In the genomic region with DNA sequence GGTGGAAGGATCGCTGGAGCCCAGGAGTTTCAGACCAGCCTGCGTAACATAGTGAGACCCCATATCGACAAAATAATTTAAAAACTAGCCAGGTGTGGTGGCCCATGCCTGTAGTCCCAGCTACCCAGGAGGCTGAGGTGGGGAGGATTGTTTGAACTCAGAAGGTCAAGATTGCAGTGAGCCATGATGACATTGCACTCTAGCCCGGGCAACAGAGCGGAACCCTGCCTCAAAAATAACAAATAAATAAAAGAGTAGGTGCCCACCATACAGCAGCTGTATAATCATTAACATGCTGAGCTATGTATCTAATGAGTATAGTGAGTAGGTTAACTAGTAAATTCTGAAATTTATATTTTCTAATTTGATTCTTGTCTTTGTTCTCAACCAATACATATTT, we compare ENCODE assay signal across 15 cellular contexts. TPM values are rescaled to one million over a fixed set of nuclear protein-coding genes. Genes with fewer than 3 reads are reported as not detected.
DNase-seq lines count a peak whose midpoint lies in the region; ATAC-seq and TF ChIP-seq lines count a peak whose summit lies in the region.
"Had no signal": no experiment of that assay in that cellular context is flagged by ENCODE, and none has a peak within 500 bp of the region (broad histone marks: within the 10 kb centered on the region; RNA-seq: fewer than 3 reads in every experiment).

No MANE protein-coding gene starts in this region.

- H3K18ac ChIP-seq in mesenchymal stem cell (ENCODE audit: low read depth in 1 of 2, low read length in 2 of 2) = no peak overlapping the region

- H3K27me3 ChIP-seq in brain microvascular endothelial cell (replicated peaks) = no peaks in the 10 kb centered on the region
- H3K27me3 ChIP-seq in mesenchymal stem cell (ENCODE audit: control insufficient read depth in 1 of 2, insufficient read depth in 1 of 2, low read length in 2 of 2) = peaks cover 0 to 4% of the 10 kb centered on the region in 2 experiments
- H3K27me3 ChIP-seq: BLaER1 had no signal

- H2BK5ac ChIP-seq in mesenchymal stem cell (ENCODE audit: low read depth, low read length, poor library complexity, severe bottlenecking) = no peak overlapping the region

- H3K4me3 ChIP-seq in brain microvascular endothelial cell (ENCODE audit: low read depth, low read length) (no peak overlapping the region), mesenchymal stem cell (ENCODE audit: insufficient read depth in 1 of 2, low read depth in 1 of 2, low read length in 2 of 2) (no peak overlapping the region)
- H3K4me3 ChIP-seq: BLaER1 had no signal

- ATAC-seq in GM21447 (IDR thresholded peaks at IDR 0.05; ENCODE audit: unreplicated experiment) = no peak
- no peak for ATAC-seq in HG03159 (IDR thresholded peaks at IDR 0.05; ENCODE audit: unreplicated experiment)

- TF ChIP-seq CTCF in HFFc6 (IDR thresholded peaks at IDR 0.05) (no peak), brain microvascular endothelial cell (IDR thresholded peaks at IDR 0.05; ENCODE audit: low read depth, low read length, missing control alignments) (no peak)

- 0 out of 2 replicates have a peak, but pooled peaks cover 9% of the 10 kb centered on the region for H3K36me3 Mint-ChIP-seq in HFFc6 (ENCODE audit: low read depth)

- H3K4me3 Mint-ChIP-seq in HFFc6 = no peak overlapping the region
- H3K4me3 Mint-ChIP-seq: CD4-positive, alpha-beta T cell had no signal

- H2BK120ac ChIP-seq in mesenchymal stem cell (ENCODE audit: low read depth, low read length) = no peak overlapping the region

- H3K4me1 Mint-ChIP-seq in HFFc6 (ENCODE audit: low read depth) = peaks cover 17% of the 10 kb centered on the region

- peaks cover 8% of the 10 kb centered on the region for H3K4me1 ChIP-seq in mesenchymal stem cell (ENCODE audit: control insufficient read depth, insufficient read depth, low read depth, low read length)

- H2AFZ ChIP-seq in mesenchymal stem cell (ENCODE audit: low read depth, low read length) = no peak overlapping the region

- 100% methylated on average over 3 of the region's 5 CpGs for WGBS in mesenchymal stem cell

- H2BK15ac ChIP-seq in mesenchymal stem cell (ENCODE audit: low read depth, poor library complexity, severe bottlenecking) = no peak overlapping the region

- no peak overlapping the region for H2AK5ac ChIP-seq in mesenchymal stem cell (ENCODE audit: low read length, severe bottlenecking)

- H3K36me3 ChIP-seq in brain microvascular endothelial cell (replicated peaks) = peaks cover 8% of the 10 kb centered on the region
- peaks cover 11 to 25% of the 10 kb centered on the region in 2 experiments for H3K36me3 ChIP-seq in mesenchymal stem cell (ENCODE audit: control insufficient read depth in 1 of 2, insufficient read depth in 2 of 2, low read depth in 1 of 2, low read length in 2 of 2)

- H3K27ac Mint-ChIP-seq in HFFc6 = peak overlapping the region; percentile 31; the same call in 1 of the 2 replicates
- H3K27ac Mint-ChIP-seq: CD4-positive, alpha-beta T cell had no signal

- in situ Hi-C loops in brain microvascular endothelial cell (cut with HindIII; ENCODE audit: low pct_ligation_motif_present, low sequenced_read_pairs) = no loop called here

- H4K91ac ChIP-seq in mesenchymal stem cell (ENCODE audit: low read length) = no peak overlapping the region

- H3K27me3 Mint-ChIP-seq in HFFc6 (ENCODE audit: insufficient read depth) = no peaks in the 10 kb centered on the region; the same call in 1 of the 2 replicates
- H3K27me3 Mint-ChIP-seq: CD4-positive, alpha-beta T cell had no signal

- no peak overlapping the region for H3K14ac ChIP-seq in mesenchymal stem cell (ENCODE audit: low read length in 2 of 2)

- peak overlapping the region; percentile 41 for H3K9ac ChIP-seq in mesenchymal stem cell (ENCODE audit: low read length)
- H3K9ac ChIP-seq: BLaER1 had no signal

- H3K9me3 ChIP-seq in mesenchymal stem cell (ENCODE audit: control insufficient read depth, low read length) = no peaks in the 10 kb centered on the region
- H3K9me3 ChIP-seq: BLaER1 had no signal

- DNase-seq in HFFc6 = no peak
- DNase-seq in brain microvascular endothelial cell = no peak
- no peak for DNase-seq in mesenchymal stem cell
- peak; percentile 52 for DNase-seq in renal cortical epithelial cell (ENCODE audit: low read depth)
- no peak for DNase-seq in SKM-1 (lab: John Stamatoyannopoulos, UW; ENCODE audit: unreplicated experiment)
- DNase-seq in midbrain (lab: John Stamatoyannopoulos, UW) = no peak
- DNase-seq: AML-193; CD4-positive, alpha-beta T cell; DND-41; GF-D8; HCEC 1CT had no signal

- H3K23ac ChIP-seq in mesenchymal stem cell (ENCODE audit: low read length in 2 of 2) = no peak overlapping the region

- no peak overlapping the region for H4K8ac ChIP-seq in mesenchymal stem cell (ENCODE audit: low read length)

- H3K9me3 Mint-ChIP-seq in HFFc6 = no peaks in the 10 kb centered on the region
- H3K9me3 Mint-ChIP-seq: CD4-positive, alpha-beta T cell had no signal

- no peak overlapping the region for H3K4ac ChIP-seq in mesenchymal stem cell (ENCODE audit: low read depth in 1 of 2, low read length in 2 of 2)

- H3K4me2 ChIP-seq in mesenchymal stem cell (ENCODE audit: low read length, poor library complexity, severe bottlenecking) = no peak overlapping the region
- H3K4me2 ChIP-seq: BLaER1 had no signal

- H3K27ac ChIP-seq in brain microvascular endothelial cell = peak overlapping the region; percentile 93
- no peak overlapping the region for H3K27ac ChIP-seq in mesenchymal stem cell (ENCODE audit: low read length, poor library complexity, severe bottlenecking)
- H3K27ac ChIP-seq: BLaER1, HL-60 had no signal

- no peak overlapping the region for H2BK12ac ChIP-seq in mesenchymal stem cell (ENCODE audit: low read length in 2 of 2)

- H3K79me1 ChIP-seq in mesenchymal stem cell (replicated peaks; ENCODE audit: low read length, poor library complexity, severe bottlenecking) = peaks cover 3% of the 10 kb centered on the region

RNA-seq across cellular contexts. Expression of a gene that starts 11.0 kb away (rescaled TPM):
- total RNA-seq in HFFc6 (2021; fragmentation: NEBNext Ultra II Directional; extraction: Animal tissue kit (Norgen Biotek cat#: 25700)) = 100 to 1,000 TPM; 462 to 606 (median 488) TPM
- 462 TPM for polyA plus RNA-seq in mesenchymal stem cell (2013, experiment 1 of 2)
- 468 TPM for polyA plus RNA-seq in mesenchymal stem cell (2013, experiment 2 of 2)
- total RNA-seq in renal cortical epithelial cell = 282 and 284 TPM in 2 replicates

RNA-seq across cellular contexts. Expression of a gene that starts 13.3 kb away (rescaled TPM):
- total RNA-seq in HFFc6 (2021; fragmentation: NEBNext Ultra II Directional; extraction: Animal tissue kit (Norgen Biotek cat#: 25700)) = 100 to 1,000 TPM in 5 of 6 experiments, 10 to 100 TPM in 1; 88.9 to 122 (median 113) TPM
- polyA plus RNA-seq in mesenchymal stem cell (2013, experiment 1 of 2) = 77.2 TPM
- polyA plus RNA-seq in mesenchymal stem cell (2013, experiment 2 of 2) = 75.2 TPM
- 36.0 and 53.5 TPM in 2 replicates for total RNA-seq in renal cortical epithelial cell
